Comparison of ENCODE assay signal across 7 cellular contexts in genomic region chr18:2657043-2657512, GRCh38. TPM values are rescaled to one million over a fixed set of nuclear protein-coding genes. Genes with fewer than 3 reads are reported as not detected.
A peak's percentile ranks its signal among the peaks of the same experiment; 100 is the strongest.
DNase-seq lines count a peak whose midpoint lies in the region; ATAC-seq and TF ChIP-seq lines count a peak whose summit lies in the region.

No MANE protein-coding gene starts in this region.

- no peak for TF ChIP-seq POLR2A in HCT116 (IDR thresholded peaks at IDR 0.05; ENCODE audit: borderline replicate concordance, extremely low read depth, insufficient read depth, insufficient read length)

- H3K27me3 ChIP-seq in HCT116 (ENCODE audit: insufficient read depth, low read length): no peaks in the 10 kb centered on the region
- no peaks in the 10 kb centered on the region for H3K27me3 ChIP-seq in SJCRH30
- H3K27me3 ChIP-seq in skeletal muscle satellite cell (ENCODE audit: control insufficient read depth, insufficient read depth, low read length): no peaks in the 10 kb centered on the region

- H3K36me3 ChIP-seq in HCT116 (ENCODE audit: control insufficient read depth in 1 of 2, insufficient read depth in 2 of 2, low read length in 2 of 2): no peaks in the 10 kb centered on the region
- H3K36me3 ChIP-seq in SJCRH30: 0 out of 2 replicates have a peak, but pooled peaks cover 9% of the 10 kb centered on the region
- peaks cover 3% of the 10 kb centered on the region for H3K36me3 ChIP-seq in skeletal muscle satellite cell (ENCODE audit: insufficient read depth, low read length)

- RAD21 ChIA-PET in HCT116 (lab: Charles Lee; ENCODE audit: low non-redundant PET in 1 of 2, low total read pairs in 2 of 2, uncharacterized antibody in 2 of 2, unreplicated experiment in 2 of 2): no interaction called here

- DNase-seq in HCT116 (ENCODE audit: low read depth, low spot score) (no peak), SJCRH30 (peak in 1 of 2 experiments; percentile 17), fibroblast of the aortic adventitia (ENCODE audit: low read depth) (peak; percentile 22), NCI-H1694 (lab: John Stamatoyannopoulos, UW) (no peak), SW480 (ENCODE audit: low spot score) (no peak)

- CTCF ChIA-PET in HCT116 (lab: Charles Lee): no interaction called here

- peak overlapping the region; percentile 89 to 93 for H3K4me3 ChIP-seq in HCT116 (replicated peaks in 1 of 2; ENCODE audit: low read depth in 1 of 2, low read length in 2 of 2)
- peak overlapping the region; percentile 94 for H3K4me3 ChIP-seq in SJCRH30
- H3K4me3 ChIP-seq in fibroblast of the aortic adventitia (ENCODE audit: low read depth, low read length): peak overlapping the region; percentile 93
- H3K4me3 ChIP-seq in skeletal muscle satellite cell (ENCODE audit: low read length): peak overlapping the region; percentile 90

- peaks cover 62% of the 10 kb centered on the region for H3K79me2 ChIP-seq in HCT116 (ENCODE audit: insufficient read depth, low read length)

- TF ChIP-seq RAD21 in HCT116 (IDR thresholded peaks at IDR 0.05; ENCODE audit: low read depth): no peak

- H3K4me2 ChIP-seq in HCT116 (ENCODE audit: low read length): peak overlapping the region; percentile 83
- peak overlapping the region; percentile 87 for H3K4me2 ChIP-seq in skeletal muscle satellite cell (ENCODE audit: low read length)

- H3K4me1 ChIP-seq in HCT116 (ENCODE audit: control insufficient read depth in 1 of 2, insufficient read depth in 2 of 2, low read length in 2 of 2) (peaks cover 30 to 42% of the 10 kb centered on the region in 2 experiments), SJCRH30 (peaks cover 2% of the 10 kb centered on the region; the same call in 1 of the 2 replicates), skeletal muscle satellite cell (ENCODE audit: control insufficient read depth, insufficient read depth, low read length) (peaks cover 27% of the 10 kb centered on the region)

- ATAC-seq in HCT116: no peak
- no peak for ATAC-seq in GM21367 (IDR thresholded peaks at IDR 0.05; ENCODE audit: unreplicated experiment)

- H3K9ac ChIP-seq in HCT116 (ENCODE audit: low read length) (peak overlapping the region; percentile 90), skeletal muscle satellite cell (ENCODE audit: low read depth, low read length) (peak overlapping the region; percentile 91)

- intact Hi-C loops in HCT116 (cut with micrococcal nuclease): loop anchor here (5.0 kb wide), 1 partner anchor 85 kb away; the partner anchor contains the start of genes METTL4 and NDC80

- no TSS peak for BruUV-seq in HCT116 (replicated peaks; lab: Mats Ljungman, UMichigan)

- no peaks in the 10 kb centered on the region for H3K9me3 ChIP-seq in HCT116 (ENCODE audit: control insufficient read depth in 1 of 2, insufficient read depth in 1 of 2, low read depth in 1 of 2, low read length in 2 of 2)
- H3K9me3 ChIP-seq in SJCRH30 (replicated peaks): no peaks in the 10 kb centered on the region
- H3K9me3 ChIP-seq in skeletal muscle satellite cell (replicated peaks; ENCODE audit: low read length): no peaks in the 10 kb centered on the region

- H2AFZ ChIP-seq in HCT116 (ENCODE audit: low read depth, low read length, poor library complexity, severe bottlenecking): no peak overlapping the region

- H4K20me1 ChIP-seq in HCT116 (ENCODE audit: insufficient read depth): peaks cover 17% of the 10 kb centered on the region; the same call in 1 of the 2 replicates

- H3K27ac ChIP-seq in HCT116 (ENCODE audit: low read depth, low read length) (peak overlapping the region; percentile 93), SJCRH30 (no peak overlapping the region)

- H3K9me2 ChIP-seq in HCT116 (ENCODE audit: insufficient read depth): no peaks in the 10 kb centered on the region

- TF ChIP-seq CTCF in HCT116 (IDR thresholded peaks at IDR 0.05 in 2 of 3, conservative IDR thresholded peaks at IDR 0.05 in 1 of 3; ENCODE audit: borderline replicate concordance in 1 of 3, insufficient read depth in 1 of 3, low read depth in 2 of 3, low read length in 2 of 3) (no peak), fibroblast of the aortic adventitia (IDR thresholded peaks at IDR 0.05; ENCODE audit: insufficient read depth, low read length) (no peak)

- POLR2A ChIA-PET in HCT116 (lab: Charles Lee): no interaction called here

TF ChIP-seq in HCT116, 20 proteins besides CTCF, POLR2A, EP300 and RAD21:
- TF ChIP-seq ZNF274 (IDR thresholded peaks at IDR 0.05; ENCODE audit: low read depth, low read length) (no peak), ZFX (IDR thresholded peaks at IDR 0.05) (no peak), REST (IDR thresholded peaks at IDR 0.05; ENCODE audit: low read depth) (no peak), ZBTB33 (IDR thresholded peaks at IDR 0.05; ENCODE audit: extremely low read depth, insufficient replicate concordance, low read length) (no peak)

RNA-seq across cellular contexts. Expression of gene SMCHD1, which starts 1.6 kb away (rescaled TPM):
- total RNA-seq in HCT116 (2021; ENCODE audit: unreplicated experiment) (48.6 TPM), fibroblast of the aortic adventitia (ENCODE audit: low replicate concordance) (59.6 and 99.0 TPM in 2 replicates)
- polyA plus RNA-seq in HCT116 (2012): 16.6 and 19.7 TPM in 2 replicates
- 83.2 and 89.2 TPM in 2 replicates for total RNA-seq in SJCRH30 (2014; rRNA removed; shearing (Covaris generic))
- 43.5 and 49.2 TPM in 2 replicates for total RNA-seq in skeletal muscle satellite cell (2012; rRNA removed)
